28 cellular contexts compared by ENCODE assay signal in the genomic region with DNA sequence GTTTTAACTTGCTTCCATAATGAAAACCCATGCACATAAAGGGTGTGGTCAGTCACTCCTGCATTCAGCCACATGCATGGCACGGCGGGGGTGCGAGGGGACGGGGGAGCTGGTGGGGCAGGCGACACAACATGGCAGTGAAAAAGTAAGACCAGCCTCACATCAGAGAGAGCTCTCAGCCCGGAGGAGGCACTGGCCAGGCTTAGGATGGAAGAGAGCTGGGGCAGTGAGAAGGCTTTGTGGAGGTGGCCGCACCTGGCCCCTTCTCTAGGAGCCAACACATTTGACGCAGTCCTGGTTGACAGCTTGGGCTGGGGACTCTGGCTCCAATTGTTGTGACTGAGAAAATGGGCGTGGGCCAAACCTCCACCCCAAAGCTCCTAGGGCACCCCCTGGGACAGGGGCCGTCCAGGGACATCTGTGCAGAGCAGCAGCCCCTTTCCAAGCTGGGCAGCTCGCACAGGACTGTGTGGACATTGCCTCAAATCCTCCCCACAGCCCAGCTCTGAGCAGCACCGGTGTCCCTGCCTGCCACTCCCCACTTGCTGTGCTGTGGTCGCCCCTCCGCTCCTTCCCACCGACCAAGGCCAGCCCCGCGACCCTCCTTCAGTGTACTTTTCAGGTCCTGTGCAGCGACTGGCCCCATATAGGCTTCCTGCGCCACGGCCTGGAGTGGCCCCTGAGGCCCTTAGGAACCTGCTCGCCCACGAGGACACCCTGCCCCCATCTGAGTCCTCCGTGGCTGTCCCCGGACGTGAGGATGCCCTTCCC.
"Had no signal": no experiment of that assay in that cellular context is flagged by ENCODE, and none has a peak within 500 bp of the region (broad histone marks: within the 10 kb centered on the region; RNA-seq: fewer than 3 reads in every experiment).

No MANE protein-coding gene starts in this region.

- H3K9me3 ChIP-seq: MG63, SJCRH30, SK-N-SH had no signal

- H3K36me3 Mint-ChIP-seq: activated naive CD4-positive, alpha-beta T cell treated with anti-CD3 and anti-CD28 coated beads, Interleukin-2, amount 50 U/mL, for 24 hours; brain had no signal

- FAIRE-seq: astrocyte had no signal

- H3K9me2 ChIP-seq: SK-N-SH had no signal

- ATAC-seq: Panc1 had no signal

- H3K27ac ChIP-seq: RWPE1, SJCRH30, VCaP had no signal

- DNase-seq: activated CD4-positive, alpha-beta memory T cell treated with anti-CD3 and anti-CD28 coated beads, Interleukin-2, amount 10 ng/mL, durations not matched to agents 7 days and 5 days; activated CD4-positive, alpha-beta T cell treated with anti-CD3 and anti-CD28 coated beads, Interleukin-2, amount 10 ng/mL, durations not matched to agents 7 days and 5 days; activated CD4-positive, CD25-positive, alpha-beta regulatory T cell; activated CD8-positive, alpha-beta memory T cell treated with anti-CD3 and anti-CD28 coated beads, Interleukin-2, amount 50 U/mL, for 4 hours; activated effector memory CD4-positive, alpha-beta T cell treated with Interleukin-2 at 50 U/mL for 16 hours; activated naive CD4-positive, alpha-beta T cell; amygdala; MG63; MV-4-11; NCI-H1092 treated with DMSO at 0.1 percent for 48 hours; NCI-H1417 treated with DMSO at 0.1 percent for 48 hours; NCI-H1694; NCI-H2029; NCI-H345; NCI-H510A; NCI-H526 treated with DMSO at 0.1 percent for 48 hours; NCI-H82; Right ventricle myocardium superior; SJCRH30; SK-N-SH; T-helper 1 cell had no signal

- H3K9me3 Mint-ChIP-seq: activated CD4-positive, alpha-beta memory T cell treated with anti-CD3 and anti-CD28 coated beads, Interleukin-2, amount 10 ng/mL, durations not matched to agents 7 days and 5 days; activated CD4-positive, alpha-beta T cell treated with anti-CD3 and anti-CD28 coated beads, Interleukin-2, amount 10 ng/mL, durations not matched to agents 7 days and 5 days; activated naive CD4-positive, alpha-beta T cell treated with anti-CD3 and anti-CD28 coated beads, Interleukin-2, amount 50 U/mL, for 24 hours; activated T-helper 1 cell treated with anti-CD3 and anti-CD28 coated beads, Interleukin-12 subunit alpha, Interleukin-12 subunit beta, Interleukin-2, Interleukin-4 antibody, amounts not matched to agents 30 ng/mL and 10 ng/mL and 1 ng/mL, durations not matched to agents 14 hours and 24 hours and 36 hours had no signal

- H3K4me3 ChIP-seq: MG63, SJCRH30 had no signal

- H3K9ac ChIP-seq: SK-N-SH had no signal

- H3K4me3 Mint-ChIP-seq: activated CD4-positive, alpha-beta memory T cell treated with anti-CD3 and anti-CD28 coated beads, Interleukin-2, amount 10 ng/mL, durations not matched to agents 7 days and 5 days; activated CD4-positive, alpha-beta T cell treated with anti-CD3 and anti-CD28 coated beads, Interleukin-2, amount 10 ng/mL, durations not matched to agents 7 days and 5 days; activated naive CD4-positive, alpha-beta T cell treated with anti-CD3 and anti-CD28 coated beads, Interleukin-2, amount 50 U/mL, for 24 hours; activated T-helper 1 cell treated with anti-CD3 and anti-CD28 coated beads, Interleukin-12 subunit alpha, Interleukin-12 subunit beta, Interleukin-2, Interleukin-4 antibody, amounts not matched to agents 30 ng/mL and 10 ng/mL and 1 ng/mL, durations not matched to agents 14 hours and 24 hours and 36 hours; brain had no signal

- H3K27ac Mint-ChIP-seq: activated CD4-positive, alpha-beta memory T cell treated with anti-CD3 and anti-CD28 coated beads, Interleukin-2, amount 10 ng/mL, durations not matched to agents 7 days and 5 days; activated CD4-positive, alpha-beta T cell treated with anti-CD3 and anti-CD28 coated beads, Interleukin-2, amount 10 ng/mL, durations not matched to agents 7 days and 5 days; activated naive CD4-positive, alpha-beta T cell treated with anti-CD3 and anti-CD28 coated beads, Interleukin-2, amount 50 U/mL, for 24 hours; activated T-helper 1 cell treated with anti-CD3 and anti-CD28 coated beads, Interleukin-12 subunit alpha, Interleukin-12 subunit beta, Interleukin-2, Interleukin-4 antibody, amounts not matched to agents 30 ng/mL and 10 ng/mL and 1 ng/mL, durations not matched to agents 14 hours and 24 hours and 36 hours had no signal

- H3K36me3 ChIP-seq: MG63, SJCRH30 had no signal

- H3K4me2 ChIP-seq: SK-N-SH had no signal
